8 cellular contexts compared by ENCODE assay signal in the genomic region with DNA sequence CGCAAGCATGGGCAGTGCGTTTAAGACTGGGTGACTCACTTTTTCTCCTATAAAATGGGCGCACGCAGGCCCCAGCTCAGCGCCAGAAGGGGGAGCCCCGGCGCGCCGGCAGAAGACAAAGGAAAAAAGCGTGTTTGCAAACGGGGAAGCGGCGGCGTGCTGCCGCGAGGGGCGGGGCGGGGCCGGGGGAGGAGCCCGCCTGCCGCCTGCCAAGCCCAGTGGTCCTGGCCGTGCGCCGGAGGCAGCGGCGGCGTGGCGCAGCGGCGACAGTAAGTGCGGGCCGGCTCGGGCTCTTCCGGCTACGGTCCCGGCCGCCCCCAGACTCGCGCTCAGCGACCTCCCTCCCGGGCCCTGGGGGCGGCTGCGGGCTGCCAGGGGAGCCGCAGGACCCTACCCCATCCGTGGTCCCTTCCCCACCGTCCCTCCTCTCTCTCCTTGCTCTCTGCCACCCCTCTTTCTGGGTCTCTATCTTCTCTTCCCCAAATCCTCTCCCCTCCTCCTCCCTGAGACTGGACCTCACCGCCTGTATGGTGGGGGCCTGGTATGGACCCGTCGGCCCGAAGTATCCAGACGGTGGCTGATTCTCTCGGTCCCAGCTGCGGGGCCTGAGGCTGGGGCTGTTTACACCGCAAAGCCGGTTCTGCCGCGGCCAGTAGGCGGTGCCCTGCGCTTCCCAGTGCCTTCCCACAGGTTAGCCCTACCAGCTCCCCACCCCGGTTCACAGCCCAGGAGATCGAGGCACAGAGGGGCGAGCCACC. TPM values are rescaled to one million over a fixed set of nuclear protein-coding genes. Genes with fewer than 3 reads are reported as not detected.
A peak's percentile ranks its signal among the peaks of the same experiment; 100 is the strongest.
DNase-seq lines count a peak whose midpoint lies in the region; ATAC-seq and TF ChIP-seq lines count a peak whose summit lies in the region.

SLC29A3 (plus strand) TSS at position 218 of the 758 bp plus-strand sequence; CDS start at position 269, 51 bp downstream.

- peak; percentile 87 for ATAC-seq in CD8-positive, alpha-beta T cell
- ATAC-seq in GM19395 (IDR thresholded peaks at IDR 0.05; ENCODE audit: unreplicated experiment), result peak; percentile 80

- no peaks in the 10 kb centered on the region for H3K27me3 Mint-ChIP-seq in CD8-positive, alpha-beta T cell (ENCODE audit: low read depth)

- H3K27ac ChIP-seq in CD8-positive, alpha-beta T cell (ENCODE audit: low read depth, low read length), result peak within 1 kb of the TSS; percentile 58
- no peak within 1 kb of the TSS for H3K27ac ChIP-seq in OCI-LY1 (ENCODE audit: low read depth, low read length, poor library complexity, severe bottlenecking)
- peak within 1 kb of the TSS; percentile 58 to 60 for H3K27ac ChIP-seq in esophagus (ENCODE audit: low read depth in 2 of 2, low read length in 1 of 2)

- POLR2A ChIA-PET in CD8-positive, alpha-beta T cell (lab: Charles Lee), result interaction anchor here (1.0 to 2.2 kb wide), 4 partner anchors 15 to 389 kb away, joined by 3 to 9 read pairs (median 5); no protein-coding TSS in a partner anchor

- H3K4me2 ChIP-seq in OCI-LY1 (ENCODE audit: low read length), result peak within 1 kb of the TSS; percentile 80

- H3K9me3 Mint-ChIP-seq in CD8-positive, alpha-beta T cell, result no peaks in the 10 kb centered on the region

- H3K9me3 ChIP-seq in CD8-positive, alpha-beta T cell (ENCODE audit: low read length), result no peaks in the 10 kb centered on the region
- H3K9me3 ChIP-seq in OCI-LY1 (ENCODE audit: low read length), result no peaks in the 10 kb centered on the region
- H3K9me3 ChIP-seq in esophagus (ENCODE audit: control insufficient read depth in 2 of 2, insufficient read depth in 1 of 2, low read depth in 1 of 2, low read length in 1 of 2), result no peaks in the 10 kb centered on the region
- no peaks in the 10 kb centered on the region for H3K9me3 ChIP-seq in mucosa of stomach (ENCODE audit: control insufficient read depth, low read length)

- H3K36me3 Mint-ChIP-seq in CD8-positive, alpha-beta T cell, result peaks cover 18% of the 10 kb centered on the region

- peak within 1 kb of the TSS; percentile 91 for H3K4me3 ChIP-seq in CD8-positive, alpha-beta T cell (ENCODE audit: low read depth, low read length)
- H3K4me3 ChIP-seq in OCI-LY1 (ENCODE audit: low read depth, low read length, poor library complexity, severe bottlenecking) (peak within 1 kb of the TSS; percentile 91), esophagus (ENCODE audit: low read depth in 1 of 2, low read length in 2 of 2) (peak within 1 kb of the TSS; percentile 64 to 70), mucosa of stomach (ENCODE audit: low read length) (peak within 1 kb of the TSS; percentile 18)

- no peaks in the 10 kb centered on the region for H3K36me3 ChIP-seq in CD8-positive, alpha-beta T cell (ENCODE audit: insufficient read depth, low read length)
- H3K36me3 ChIP-seq in OCI-LY1 (ENCODE audit: insufficient read depth, low read length), result peaks cover 11% of the 10 kb centered on the region
- H3K36me3 ChIP-seq in esophagus (ENCODE audit: control insufficient read depth in 2 of 2, insufficient read depth in 2 of 2, low read length in 1 of 2), result no peaks in the 10 kb centered on the region
- H3K36me3 ChIP-seq in mucosa of stomach (ENCODE audit: control insufficient read depth, insufficient read depth, low read length), result no peaks in the 10 kb centered on the region

- DNase-seq in CD8-positive, alpha-beta T cell, result peak; percentile 69 to 84 (median 77)
- DNase-seq in HS-5 (ENCODE audit: low read depth), result peak; percentile 20
- peak; percentile 72 for DNase-seq in activated T-cell treated with anti-CD3 and anti-CD28 coated beads for 4 hours
- peak; percentile 88 for DNase-seq in stimulated activated CD8-positive, alpha-beta memory T cell treated with anti-CD3 and anti-CD28 coated beads, Interleukin-4, amount 100 ng/mL, for 48 hours

- H3K9me2 ChIP-seq in OCI-LY1 (ENCODE audit: low read depth, low read length), result no peaks in the 10 kb centered on the region

- H3K27ac Mint-ChIP-seq in CD8-positive, alpha-beta T cell, result peak within 1 kb of the TSS; percentile 80

- H3K27me3 ChIP-seq in CD8-positive, alpha-beta T cell (ENCODE audit: insufficient read depth, low read length), result no peaks in the 10 kb centered on the region
- H3K27me3 ChIP-seq in OCI-LY1 (ENCODE audit: insufficient read depth, low read length) (no peaks in the 10 kb centered on the region), esophagus (ENCODE audit: control insufficient read depth in 1 of 2, insufficient read depth in 2 of 2, low read length in 2 of 2) (no peaks in the 10 kb centered on the region), mucosa of stomach (ENCODE audit: control insufficient read depth, insufficient read depth, low read length) (no peaks in the 10 kb centered on the region)

- WGBS in esophagus, 2 donors, result 0 to 1% methylated on average over 44 to 62 of the region's 62 CpGs

- peak within 1 kb of the TSS; percentile 92 for H3K4me3 Mint-ChIP-seq in CD8-positive, alpha-beta T cell

- H4K20me1 ChIP-seq in OCI-LY1 (ENCODE audit: insufficient read depth, low read length), result no peaks in the 10 kb centered on the region

- intact Hi-C loops in CD8-positive, alpha-beta T cell (cut with DNase I, micrococcal nuclease), result loop anchor here (1.0 kb wide), 4 partner anchors 58 to 532 kb away; partner anchors contain the start of gene PSAP (in 1 of the 2)

- no peaks in the 10 kb centered on the region for H3K79me2 ChIP-seq in OCI-LY1 (ENCODE audit: insufficient read depth, low read length)

- H2AFZ ChIP-seq in OCI-LY1 (ENCODE audit: low read length), result peak within 1 kb of the TSS; percentile 88

- no peaks in the 10 kb centered on the region for H3F3A ChIP-seq in OCI-LY1 (ENCODE audit: insufficient read depth, low read length)

- H3K9ac ChIP-seq in OCI-LY1 (ENCODE audit: low read length), result peak within 1 kb of the TSS; percentile 91
- peak within 1 kb of the TSS; percentile 79 for H3K9ac ChIP-seq in mucosa of stomach (ENCODE audit: low read length)

- peak; percentile 38 for TF ChIP-seq CTCF in CD8-positive, alpha-beta T cell (IDR thresholded peaks at IDR 0.05)
- peak; percentile 68 for TF ChIP-seq CTCF in OCI-LY1 (IDR thresholded peaks at IDR 0.05; ENCODE audit: low read length)

- CTCF ChIA-PET in CD8-positive, alpha-beta T cell (lab: Charles Lee), result interaction anchor here (0.9 to 6.2 kb wide), 13 partner anchors 11 to 528 kb away, joined by 3 to 39 read pairs (median 4); partner anchors contain the start of gene VSIR

- H3K4me1 ChIP-seq in CD8-positive, alpha-beta T cell (ENCODE audit: insufficient read depth, low read length), result peaks cover 18% of the 10 kb centered on the region
- peaks cover 16% of the 10 kb centered on the region for H3K4me1 ChIP-seq in OCI-LY1 (ENCODE audit: insufficient read depth, low read length, severe bottlenecking)
- peaks cover 0 to 6% of the 10 kb centered on the region in 2 donors for H3K4me1 ChIP-seq in esophagus (ENCODE audit: control insufficient read depth in 2 of 2, insufficient read depth in 2 of 2, low read length in 1 of 2)
- peaks cover 12% of the 10 kb centered on the region for H3K4me1 ChIP-seq in mucosa of stomach (ENCODE audit: control insufficient read depth, insufficient read depth, low read length)

- H3K4me1 Mint-ChIP-seq in CD8-positive, alpha-beta T cell (ENCODE audit: low read depth), result peaks cover 45% of the 10 kb centered on the region

RNA-seq across cellular contexts. Expression of gene SLC29A3, which starts in this region (rescaled TPM):
- 1 to 10 TPM; 1.4 to 2.9 TPM for total RNA-seq in CD8-positive, alpha-beta T cell
- polyA plus RNA-seq in esophagus, result 1 to 10 TPM; 1.3 to 1.9 TPM

Comparison
In these comparisons a context has a peak if more than half of its experiments do, and no peak if none do; other contexts are left out.
1. DNase-seq: peak in every context shown above with its lines; median percentile 88 in stimulated activated CD8-positive, alpha-beta memory T cell treated with anti-CD3 and anti-CD28 coated beads, Interleukin-4, amount 100 ng/mL, for 48 hours; 77 in CD8-positive, alpha-beta T cell; 72 in activated T-cell treated with anti-CD3 and anti-CD28 coated beads for 4 hours; 20 in HS-5.
2. H3K4me3 ChIP-seq: peak in every context shown above with its lines; median percentile 91 in CD8-positive, alpha-beta T cell; 91 in OCI-LY1; 67 in esophagus; 18 in mucosa of stomach.